17 cellular contexts compared by ENCODE assay signal in the genomic region with DNA sequence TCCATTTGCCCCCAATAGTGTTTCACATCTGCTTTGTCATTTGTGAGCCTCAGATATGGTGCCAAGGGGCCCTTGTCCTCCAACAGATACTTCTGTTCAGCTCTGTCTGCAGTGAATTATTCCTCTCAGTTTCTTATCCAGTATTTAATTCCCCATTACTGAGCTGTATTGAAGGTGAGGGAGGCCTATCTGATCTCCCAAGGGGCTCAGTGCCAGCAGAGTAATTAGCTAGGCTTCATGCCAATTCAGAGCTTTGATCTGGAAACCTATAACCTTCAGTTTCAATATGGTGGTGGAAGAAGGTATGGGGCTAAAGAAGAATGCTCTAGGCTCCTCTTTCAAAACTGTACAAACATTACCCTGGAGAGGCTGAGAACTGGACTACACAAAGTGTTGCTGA.
DNase-seq lines count a peak whose midpoint lies in the region.
"Had no signal": no experiment of that assay in that cellular context is flagged by ENCODE, and none has a peak within 500 bp of the region (broad histone marks: within the 10 kb centered on the region; RNA-seq: fewer than 3 reads in every experiment).

No MANE protein-coding gene starts in this region.

- peak; percentile 29 to 69 for DNase-seq in NCI-H2081 (lab: John Stamatoyannopoulos, UW)
- DNase-seq in NCI-H2081 treated with DMSO at 0.1 percent for 48 hours (lab: John Stamatoyannopoulos, UW) = no peak
- peak; percentile 28 for DNase-seq in DMS79 (lab: John Stamatoyannopoulos, UW)
- peak; percentile 36 for DNase-seq in NCI-H2029 treated with DMSO at 0.1 percent for 48 hours (lab: John Stamatoyannopoulos, UW)
- peak; percentile 3 for DNase-seq in NCI-H82 treated with DMSO at 0.1 percent for 48 hours (lab: John Stamatoyannopoulos, UW; ENCODE audit: unreplicated experiment)
- no peak for DNase-seq in stimulated activated CD4-positive, alpha-beta T cell treated with anti-CD3 and anti-CD28 coated beads, Interleukin-2, amount 100 ng/mL, for 24 hours
- no peak for DNase-seq in SW 1271 (lab: John Stamatoyannopoulos, UW)
- no peak for DNase-seq in NOMO-1 treated with dmso at 0.1 percent for 144 hours (lab: John Stamatoyannopoulos, UW; ENCODE audit: unreplicated experiment)
- DNase-seq: 8988T, DND-41, GDM1, GM23248, IMR-90, Kasumi-1, NCI-H187, NCI-H510A treated with DMSO at 0.1 percent for 48 hours, SHP77 had no signal

Comparison
In these comparisons a context has a peak if more than half of its experiments do, and no peak if none do; other contexts are left out.
1. DNase-seq: peak in NCI-H2081 (2 of 2), DMS79 (single experiment), NCI-H2029 treated with DMSO at 0.1 percent for 48 hours (single experiment) and NCI-H82 treated with DMSO at 0.1 percent for 48 hours (single experiment); none in NCI-H2081 treated with DMSO at 0.1 percent for 48 hours (single experiment), stimulated activated CD4-positive, alpha-beta T cell treated with anti-CD3 and anti-CD28 coated beads, Interleukin-2, amount 100 ng/mL, for 24 hours (0 of 2), SW 1271 (0 of 2) and NOMO-1 treated with dmso at 0.1 percent for 144 hours (single experiment).